ENCODE assay signal across 1 cellular context in the genomic region with DNA sequence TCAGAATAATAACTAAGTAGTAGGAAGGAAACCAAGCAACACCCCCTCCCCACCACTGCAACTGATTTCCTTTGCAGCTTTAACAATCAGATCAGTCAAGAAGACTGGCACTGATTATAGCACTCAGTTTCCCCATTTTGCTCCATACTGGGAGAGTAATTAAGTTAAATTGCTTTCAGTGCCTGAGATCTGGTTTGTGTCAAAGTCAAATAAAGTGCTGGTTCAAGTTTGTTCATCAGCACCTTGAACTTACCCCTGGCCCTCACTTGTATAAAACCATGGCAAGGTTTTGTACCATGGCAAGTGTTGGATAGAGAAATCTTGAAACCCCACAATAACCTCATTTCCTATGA.
A peak's percentile ranks its signal among the peaks of the same experiment; 100 is the strongest.
TF ChIP-seq lines count a peak whose summit lies in the region.

No MANE protein-coding gene starts in this region.

TF ChIP-seq in GM23338, 12 proteins besides CTCF, POLR2A, EP300 and RAD21 (continued from another document):
- TF ChIP-seq, protein P1, sequence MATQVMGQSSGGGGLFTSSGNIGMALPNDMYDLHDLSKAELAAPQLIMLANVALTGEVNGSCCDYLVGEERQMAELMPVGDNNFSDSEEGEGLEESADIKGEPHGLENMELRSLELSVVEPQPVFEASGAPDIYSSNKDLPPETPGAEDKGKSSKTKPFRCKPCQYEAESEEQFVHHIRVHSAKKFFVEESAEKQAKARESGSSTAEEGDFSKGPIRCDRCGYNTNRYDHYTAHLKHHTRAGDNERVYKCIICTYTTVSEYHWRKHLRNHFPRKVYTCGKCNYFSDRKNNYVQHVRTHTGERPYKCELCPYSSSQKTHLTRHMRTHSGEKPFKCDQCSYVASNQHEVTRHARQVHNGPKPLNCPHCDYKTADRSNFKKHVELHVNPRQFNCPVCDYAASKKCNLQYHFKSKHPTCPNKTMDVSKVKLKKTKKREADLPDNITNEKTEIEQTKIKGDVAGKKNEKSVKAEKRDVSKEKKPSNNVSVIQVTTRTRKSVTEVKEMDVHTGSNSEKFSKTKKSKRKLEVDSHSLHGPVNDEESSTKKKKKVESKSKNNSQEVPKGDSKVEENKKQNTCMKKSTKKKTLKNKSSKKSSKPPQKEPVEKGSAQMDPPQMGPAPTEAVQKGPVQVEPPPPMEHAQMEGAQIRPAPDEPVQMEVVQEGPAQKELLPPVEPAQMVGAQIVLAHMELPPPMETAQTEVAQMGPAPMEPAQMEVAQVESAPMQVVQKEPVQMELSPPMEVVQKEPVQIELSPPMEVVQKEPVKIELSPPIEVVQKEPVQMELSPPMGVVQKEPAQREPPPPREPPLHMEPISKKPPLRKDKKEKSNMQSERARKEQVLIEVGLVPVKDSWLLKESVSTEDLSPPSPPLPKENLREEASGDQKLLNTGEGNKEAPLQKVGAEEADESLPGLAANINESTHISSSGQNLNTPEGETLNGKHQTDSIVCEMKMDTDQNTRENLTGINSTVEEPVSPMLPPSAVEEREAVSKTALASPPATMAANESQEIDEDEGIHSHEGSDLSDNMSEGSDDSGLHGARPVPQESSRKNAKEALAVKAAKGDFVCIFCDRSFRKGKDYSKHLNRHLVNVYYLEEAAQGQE (IDR thresholded peaks at IDR 0.05; ENCODE audit: unreplicated experiment) = no peak
- TF ChIP-seq STAT1 (IDR thresholded peaks at IDR 0.05; ENCODE audit: unreplicated experiment) = no peak
- TF ChIP-seq, protein P2, sequence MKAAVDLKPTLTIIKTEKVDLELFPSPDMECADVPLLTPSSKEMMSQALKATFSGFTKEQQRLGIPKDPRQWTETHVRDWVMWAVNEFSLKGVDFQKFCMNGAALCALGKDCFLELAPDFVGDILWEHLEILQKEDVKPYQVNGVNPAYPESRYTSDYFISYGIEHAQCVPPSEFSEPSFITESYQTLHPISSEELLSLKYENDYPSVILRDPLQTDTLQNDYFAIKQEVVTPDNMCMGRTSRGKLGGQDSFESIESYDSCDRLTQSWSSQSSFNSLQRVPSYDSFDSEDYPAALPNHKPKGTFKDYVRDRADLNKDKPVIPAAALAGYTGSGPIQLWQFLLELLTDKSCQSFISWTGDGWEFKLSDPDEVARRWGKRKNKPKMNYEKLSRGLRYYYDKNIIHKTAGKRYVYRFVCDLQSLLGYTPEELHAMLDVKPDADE (IDR thresholded peaks at IDR 0.05) = peak; percentile 36; the same call in 1 of the 2 replicates
- no peak for TF ChIP-seq NANOG (IDR thresholded peaks at IDR 0.05; ENCODE audit: borderline replicate concordance)
